Comparison of ENCODE assay signal across 1 cellular context in the genomic region with DNA sequence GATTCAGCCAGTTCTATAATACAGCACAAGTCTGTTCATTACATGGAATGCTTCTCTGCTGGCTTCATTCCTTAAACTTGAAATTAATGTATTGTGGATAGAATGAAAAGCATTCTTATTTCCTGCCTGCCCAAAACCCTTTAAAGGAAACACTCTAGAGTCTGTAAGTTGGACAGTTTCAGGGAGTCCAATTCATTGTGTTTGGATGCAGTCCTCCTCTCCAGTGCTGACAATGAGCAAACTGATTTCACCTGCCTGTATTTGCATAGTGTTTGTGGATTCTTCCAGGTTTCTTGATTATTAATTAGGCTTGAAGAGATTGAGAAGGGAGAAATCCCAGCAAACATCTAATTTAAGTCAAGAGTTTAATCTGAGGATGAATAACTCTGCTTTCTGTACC.
TF ChIP-seq lines count a peak whose summit lies in the region.

No MANE protein-coding gene starts in this region.

TF ChIP-seq in GM23338, 12 proteins besides CTCF, POLR2A, EP300 and RAD21 (continued from another document):
- TF ChIP-seq ZNF462 (CRISPR knock-in tag; IDR thresholded peaks at IDR 0.05), result no peak
- TF ChIP-seq CREB1 (CRISPR knock-in tag; IDR thresholded peaks at IDR 0.05; ENCODE audit: low read depth), result no peak
- TF ChIP-seq STAT1 (IDR thresholded peaks at IDR 0.05; ENCODE audit: unreplicated experiment), result no peak
- TF ChIP-seq EZH2phosphoT487 (IDR thresholded peaks at IDR 0.05; ENCODE audit: unreplicated experiment), result no peak
- TF ChIP-seq POLR2AphosphoS5 (IDR thresholded peaks at IDR 0.05; ENCODE audit: low read depth), result no peak
- no peak for TF ChIP-seq NANOG (IDR thresholded peaks at IDR 0.05; ENCODE audit: borderline replicate concordance)
- TF ChIP-seq ZNF114 (CRISPR knock-in tag; IDR thresholded peaks at IDR 0.05), result no peak
